Comparison of ENCODE assay signal across 10 cellular contexts in genomic region chr9:38380872-38381534, GRCh38. TPM values are rescaled to one million over a fixed set of nuclear protein-coding genes. Genes with fewer than 3 reads are reported as not detected.
DNase-seq lines count a peak whose midpoint lies in the region; ATAC-seq, FAIRE-seq and TF ChIP-seq lines count a peak whose summit lies in the region.
"Had no signal": no experiment of that assay in that cellular context is flagged by ENCODE, and none has a peak within 500 bp of the region (broad histone marks: within the 10 kb centered on the region; RNA-seq: fewer than 3 reads in every experiment).

No MANE protein-coding gene starts in this region.

- no peaks in the 10 kb centered on the region; the same call in 1 of the 2 replicates for H3K4me1 ChIP-seq in IMR-90 (ENCODE audit: control insufficient read depth, insufficient read depth, low read length)
- peaks cover 16% of the 10 kb centered on the region for H3K4me1 ChIP-seq in iPS-18a (ENCODE audit: control insufficient read depth, low read depth, low read length)

- dilution Hi-C loops in IMR-90 (cut with HindIII; ENCODE audit: low sequenced_read_pairs, unreplicated experiment), result loop anchor here (25.0 kb wide), 1 partner anchor 469 kb away; the partner anchor contains the start of gene SLC25A51

- peak overlapping the region; percentile 42; the same call in 1 of the 2 replicates for H2BK120ac ChIP-seq in IMR-90 (ENCODE audit: low read depth, low read length)

- peak; percentile 31 for ATAC-seq in IMR-90 (ENCODE audit: low read depth)
- peak; percentile 62 for ATAC-seq in sciatic nerve
- no peak for ATAC-seq in activated CD4-positive, CD25-positive, alpha-beta regulatory T cell treated with anti-CD3 and anti-CD28 coated beads, Interleukin-2, amount 50 U/mL, for 24 hours

- 0 out of 2 replicates have a peak overlapping the region, but pooled peaks have one; percentile 25 for H2BK20ac ChIP-seq in IMR-90 (ENCODE audit: low read depth, low read length)

- TF ChIP-seq CTCF in IMR-90 (conservative IDR thresholded peaks at IDR 0.05; ENCODE audit: low read depth, low read length), result no peak
- TF ChIP-seq CTCF in D721Med (IDR thresholded peaks at IDR 0.05; ENCODE audit: insufficient read depth, missing control alignments), result no peak

- in situ Hi-C loops in IMR-90 (cut with MboI; ENCODE audit: low sequenced_read_pairs), result no loop called here

- peak overlapping the region; percentile 23 for H2AK9ac ChIP-seq in IMR-90 (replicated peaks; ENCODE audit: low read depth, low read length, poor library complexity)

- no peaks in the 10 kb centered on the region for H3K79me1 ChIP-seq in IMR-90 (ENCODE audit: low read depth in 1 of 2, low read length in 2 of 2)

- intact Hi-C loops in IMR-90 (cut with micrococcal nuclease) (no loop called here), sciatic nerve (cut with DNase I) (no loop called here)

- DNase-seq in IMR-90 (no peak), OCI-M1 (lab: John Stamatoyannopoulos, UW) (peak; percentile 32), sciatic nerve (ENCODE audit: low spot score) (no peak), D721Med (ENCODE audit: insufficient read length, low spot score) (no peak)
- no peak for DNase-seq in activated CD8-positive, alpha-beta memory T cell treated with anti-CD3 and anti-CD28 coated beads, Interleukin-2, amount 50 U/mL, for 4 hours
- no peak for DNase-seq in stimulated activated CD4-positive, alpha-beta T cell treated with anti-CD3 and anti-CD28 coated beads, Interleukin-4, amount 100 ng/mL, for 4 hours
- DNase-seq: SHP77 had no signal

- H2AFZ ChIP-seq in IMR-90 (replicated peaks; ENCODE audit: low read length, poor library complexity), result no peak overlapping the region

- H4K91ac ChIP-seq in IMR-90 (ENCODE audit: insufficient read depth, low read depth, low read length), result no peak overlapping the region; the same call in 1 of the 2 replicates

- no peak overlapping the region for H2BK15ac ChIP-seq in IMR-90 (ENCODE audit: low read depth, low read length)

- no peak overlapping the region for H2AK5ac ChIP-seq in IMR-90 (ENCODE audit: low read depth, low read length)

- peak overlapping the region; percentile 27; the same call in 1 of the 2 replicates for H3K18ac ChIP-seq in IMR-90 (ENCODE audit: low read depth, low read length)

- no TSS peak for BruUV-seq in IMR-90 (replicated peaks; lab: Mats Ljungman, UMichigan)

- peak overlapping the region in 1 of 2 experiments; percentile 5; a peak in 2 of 4 replicates for H4K8ac ChIP-seq in IMR-90 (ENCODE audit: low read depth in 2 of 2, low read length in 2 of 2)

- H3K56ac ChIP-seq in IMR-90 (ENCODE audit: extremely low read depth, insufficient read depth, low read length), result no peak overlapping the region

- H3K14ac ChIP-seq in IMR-90 (replicated peaks; ENCODE audit: low read depth, low read length), result no peak overlapping the region

- POLR2A ChIA-PET in IMR-90 (lab: Charles Lee; ENCODE audit: unreplicated experiment), result no interaction called here

- H3K27ac ChIP-seq in IMR-90 (ENCODE audit: insufficient read depth, low read length), result no peak overlapping the region
- no peak overlapping the region for H3K27ac ChIP-seq in iPS-18a (ENCODE audit: low read length)

- H4K5ac ChIP-seq in IMR-90 (ENCODE audit: low read depth, low read length), result no peak overlapping the region

- TF ChIP-seq RAD21 in IMR-90 (IDR thresholded peaks at IDR 0.05; ENCODE audit: low read length), result no peak

- H3K36me3 ChIP-seq in IMR-90 (ENCODE audit: control insufficient read depth, insufficient read depth, low read length) (no peaks in the 10 kb centered on the region), iPS-18a (ENCODE audit: control insufficient read depth, low read depth, low read length) (no peaks in the 10 kb centered on the region)

- no peak for TF ChIP-seq POLR2A in IMR-90 (IDR thresholded peaks at IDR 0.05; ENCODE audit: low read depth, low read length)

- H4K20me1 ChIP-seq in IMR-90 (ENCODE audit: insufficient read depth, low read length), result no peaks in the 10 kb centered on the region

- H3K9ac ChIP-seq in IMR-90 (ENCODE audit: low read depth, low read length) (no peak overlapping the region), iPS-18a (ENCODE audit: low read length) (no peak overlapping the region)

- no peak overlapping the region for H2BK5ac ChIP-seq in IMR-90 (ENCODE audit: low read depth, low read length, poor library complexity, severe bottlenecking)

- peaks cover 6% of the 10 kb centered on the region for H3K27me3 ChIP-seq in IMR-90 (ENCODE audit: control insufficient read depth, insufficient read depth, low read length)
- H3K27me3 ChIP-seq in iPS-18a (ENCODE audit: control insufficient read depth, insufficient read depth, low read length), result peaks cover 51% of the 10 kb centered on the region

- no peak overlapping the region for H3K4me3 ChIP-seq in IMR-90 (ENCODE audit: insufficient read depth, low read depth, low read length)
- H3K4me3 ChIP-seq in iPS-18a (ENCODE audit: low read length), result peak overlapping the region; percentile 25

- H3K4ac ChIP-seq in IMR-90 (ENCODE audit: low read depth, low read length), result no peak overlapping the region

- CTCF ChIA-PET in IMR-90 (lab: Yijun Ruan, JAX), result no interaction called here

- WGBS in IMR-90 (ENCODE audit: extremely low coverage in 2 of 2, insufficient read length in 1 of 2), 2 experiments, result no CpG with 5 or more reads among the region's 8 CpGs

- H3K23ac ChIP-seq in IMR-90 (ENCODE audit: low read depth, low read length), result no peak overlapping the region

- FAIRE-seq in D721Med (lab: Jason Lieb, UNC), result no peak
- FAIRE-seq: colon had no signal

- H3K9me1 ChIP-seq in IMR-90 (ENCODE audit: insufficient read depth, low read length), result no peaks in the 10 kb centered on the region

- no peak overlapping the region for H3K4me2 ChIP-seq in IMR-90 (ENCODE audit: low read depth, low read length)

- no peaks in the 10 kb centered on the region for H3K9me3 ChIP-seq in IMR-90 (ENCODE audit: control insufficient read depth, insufficient read depth, low read length)
- no peaks in the 10 kb centered on the region for H3K9me3 ChIP-seq in iPS-18a (ENCODE audit: control insufficient read depth, low read depth, low read length)

TF ChIP-seq in IMR-90, 13 proteins besides CTCF, POLR2A, EP300 and RAD21:
- TF ChIP-seq RFX5 (IDR thresholded peaks at IDR 0.05; ENCODE audit: low read depth, low read length) (no peak), CEBPB (IDR thresholded peaks at IDR 0.05; ENCODE audit: low read depth, low read length) (no peak), MXI1 (IDR thresholded peaks at IDR 0.05; ENCODE audit: borderline replicate concordance, low read depth, low read length) (no peak)

RNA-seq across cellular contexts. Expression of gene ALDH1B1, which starts 11.5 kb away (rescaled TPM):
- 37.2 and 37.6 TPM in 2 replicates for total RNA-seq in IMR-90 (2012; rRNA removed)
- polyA plus RNA-seq in IMR-90 (2012; rRNA removed), result 27.2 and 29.6 TPM in 2 replicates
- 17.3 and 24.3 TPM in 2 replicates for polyA plus RNA-seq in IMR-90 (2012; cell fraction: cytosol; rRNA removed)
- polyA plus RNA-seq in IMR-90 (2012; cell fraction: nucleus; rRNA removed; ENCODE audit: low replicate concordance), result 8.2 and 8.4 TPM in 2 replicates
- total RNA-seq in sciatic nerve, result 9.3 TPM

RNA-seq across cellular contexts. Expression of gene IGFBPL1, which starts 43.3 kb away (rescaled TPM):
- total RNA-seq in IMR-90 (2012; rRNA removed) (under 0.01 TPM in 1 of 2 replicates, not detected in the other), sciatic nerve (not detected)
- not detected in 2 replicates for polyA plus RNA-seq in IMR-90 (2012; rRNA removed)
- not detected in 2 replicates for polyA plus RNA-seq in IMR-90 (2012; cell fraction: cytosol; rRNA removed)
- polyA plus RNA-seq in IMR-90 (2012; cell fraction: nucleus; rRNA removed; ENCODE audit: low replicate concordance), result not detected in 2 replicates

Comparison
In these comparisons a context has a peak if more than half of its experiments do, and no peak if none do; other contexts are left out.
1. ATAC-seq: peak in IMR-90 (single experiment) and sciatic nerve (single experiment); none in activated CD4-positive, CD25-positive, alpha-beta regulatory T cell treated with anti-CD3 and anti-CD28 coated beads, Interleukin-2, amount 50 U/mL, for 24 hours (0 of 2).